22 cellular contexts compared by ENCODE assay signal in genomic region chr2:11213090-11213638, GRCh38. TPM values are rescaled to one million over a fixed set of nuclear protein-coding genes. Genes with fewer than 3 reads are reported as not detected.
DNase-seq lines count a peak whose midpoint lies in the region; ATAC-seq and TF ChIP-seq lines count a peak whose summit lies in the region.
"Had no signal": no experiment of that assay in that cellular context is flagged by ENCODE, and none has a peak within 500 bp of the region (broad histone marks: within the 10 kb centered on the region; RNA-seq: fewer than 3 reads in every experiment).

No MANE protein-coding gene starts in this region.

- no peaks in the 10 kb centered on the region for H3K9me3 ChIP-seq in SJCRH30 (replicated peaks)

- TF ChIP-seq CTCF in fibroblast of mammary gland (conservative IDR thresholded peaks at IDR 0.05; ENCODE audit: control insufficient read depth, insufficient read depth, low read depth, low read length): no peak

- no peak overlapping the region for H3K27ac ChIP-seq in SJCRH30
- H3K27ac ChIP-seq: C4-2B, parathyroid adenoma had no signal

- no peak for ATAC-seq in GM18909 (IDR thresholded peaks at IDR 0.05; ENCODE audit: poor library complexity, unreplicated experiment)
- no peak for ATAC-seq in left colon
- ATAC-seq: K562; naive thymus-derived CD4-positive, alpha-beta T cell; WTC11 had no signal

- no peaks in the 10 kb centered on the region for H3K27me3 ChIP-seq in SJCRH30

- H3K4me3 ChIP-seq in fibroblast of mammary gland (ENCODE audit: control insufficient read depth, low read depth, low read length) (no peak overlapping the region), skeletal muscle cell (ENCODE audit: low read depth, low read length) (no peak overlapping the region), SJCRH30 (no peak overlapping the region)
- H3K4me3 ChIP-seq: K562, smooth muscle cell had no signal

- intact Hi-C loops in left colon (cut with DNase I, micrococcal nuclease): no loop called here

- no peaks in the 10 kb centered on the region for H3K4me1 ChIP-seq in SJCRH30
- H3K4me1 ChIP-seq: parathyroid adenoma had no signal

- peak; percentile 60 for DNase-seq in GM04503 (ENCODE audit: low read depth)
- DNase-seq in NCI-H82 treated with DMSO at 0.1 percent for 48 hours (lab: John Stamatoyannopoulos, UW; ENCODE audit: unreplicated experiment): peak; percentile 6
- peak; percentile 80 for DNase-seq in fibroblast of mammary gland (ENCODE audit: low read depth)
- peak; percentile 59 for DNase-seq in skeletal muscle cell (ENCODE audit: low read depth)
- no peak for DNase-seq in SJCRH30
- no peak for DNase-seq in left colon
- DNase-seq: activated CD4-positive, alpha-beta memory T cell treated with anti-CD3 and anti-CD28 coated beads for 36 hours; activated naive CD4-positive, alpha-beta T cell treated with anti-CD3 and anti-CD28 coated beads, Interleukin-2, amount 10 ng/mL, durations not matched to agents 7 days and 5 days; activated T-cell treated with anti-CD3 and anti-CD28 coated beads, Interleukin-2, amount 50 U/mL, for 1 hour; dermis blood vessel endothelial cell; DMS 273 treated with DMSO at 0.1 percent for 48 hours; naive thymus-derived CD4-positive, alpha-beta T cell; NCI-H2081 treated with DMSO at 0.1 percent for 48 hours; NCI-H510A treated with DMSO at 0.1 percent for 48 hours; SHP77 treated with DMSO at 0.1 percent for 48 hours; T-helper 2 cell had no signal

- peaks cover 56% of the 10 kb centered on the region for H3K36me3 ChIP-seq in SJCRH30

RNA-seq across cellular contexts. Expression of gene SLC66A3, which starts 57.9 kb away (rescaled TPM):
- total RNA-seq in SJCRH30 (2014; rRNA removed; shearing (Covaris generic)): 5.0 and 6.1 TPM in 2 replicates
- 10 to 100 TPM; 10.3 to 10.7 TPM for total RNA-seq in left colon

Comparison
In these comparisons a context has a peak if more than half of its experiments do, and no peak if none do; other contexts are left out.
1. DNase-seq: peak in GM04503 (single experiment), NCI-H82 treated with DMSO at 0.1 percent for 48 hours (single experiment), fibroblast of mammary gland (single experiment) and skeletal muscle cell (single experiment); none in SJCRH30 (0 of 2) and left colon (0 of 2).